ENCODE assay signal across 8 cellular contexts in the genomic region with DNA sequence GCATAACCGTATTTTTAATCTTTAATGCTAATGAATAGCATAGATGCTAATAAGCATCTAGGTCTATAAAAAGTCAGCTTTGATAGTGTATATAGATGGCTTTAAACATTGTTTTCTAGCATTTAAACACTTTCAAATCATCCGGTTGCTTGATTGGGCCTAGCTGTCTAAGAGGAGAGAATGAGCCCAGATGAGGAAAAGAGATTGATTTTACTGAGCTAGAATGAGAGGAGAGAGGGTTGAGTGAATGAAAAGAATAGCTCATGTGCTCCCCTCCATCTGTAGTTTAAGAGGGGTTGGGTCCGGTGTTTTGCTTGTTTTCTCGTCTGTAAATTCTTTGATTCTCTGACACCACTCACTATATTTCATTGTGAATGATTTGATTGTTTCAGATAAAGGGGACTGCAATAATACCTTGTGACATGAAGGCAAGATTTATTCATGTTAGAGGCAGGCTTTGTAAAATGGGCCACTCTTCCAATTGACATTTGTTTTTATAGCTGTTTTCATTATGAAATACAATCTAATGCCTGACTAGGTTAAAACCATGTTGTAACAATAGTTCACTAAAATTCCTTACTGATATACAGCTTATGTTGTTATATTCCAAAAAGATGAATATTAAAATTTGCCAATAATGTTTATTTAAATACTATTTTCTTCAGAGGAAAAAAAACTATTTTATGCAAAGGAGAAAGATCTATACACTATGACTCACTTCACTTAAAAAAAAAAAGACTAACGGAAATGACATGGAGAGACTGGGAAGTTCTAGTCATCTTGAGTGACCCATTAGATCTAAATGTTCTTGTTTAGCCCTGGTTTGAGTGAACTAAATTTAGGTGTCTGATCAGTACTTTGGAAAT. TPM values are rescaled to one million over a fixed set of nuclear protein-coding genes. Genes with fewer than 3 reads are reported as not detected.
DNase-seq lines count a peak whose midpoint lies in the region; ATAC-seq, FAIRE-seq and TF ChIP-seq lines count a peak whose summit lies in the region.

No MANE protein-coding gene starts in this region.

- peak; percentile 78 for FAIRE-seq in endothelial cell of umbilical vein (lab: Jason Lieb, UNC)

- H3K9ac ChIP-seq in endothelial cell of umbilical vein (replicated peaks; ENCODE audit: extremely low read depth, insufficient read depth, low read length) (peak overlapping the region; percentile 85), parathyroid adenoma (no peak overlapping the region)

- H3K9me3 ChIP-seq in endothelial cell of umbilical vein (replicated peaks; ENCODE audit: control insufficient read depth, insufficient read depth, low read length) = no peaks in the 10 kb centered on the region
- H3K9me3 ChIP-seq in parathyroid adenoma (ENCODE audit: control insufficient read depth, low read length) = no peaks in the 10 kb centered on the region

- CTCF ChIA-PET in RWPE1 (lab: Yijun Ruan, JAX) (interaction anchor here (0.6 to 0.7 kb wide), 5 partner anchors 34 to 337 kb away, joined by 3 to 4 read pairs (median 3); no protein-coding TSS in a partner anchor), endothelial cell of umbilical vein (lab: Charles Lee) (interaction anchor here (1.0 to 8.7 kb wide), 17 partner anchors 10 to 71 kb away, joined by 3 to 133 read pairs (median 7); no protein-coding TSS in a partner anchor)

- POLR2A ChIA-PET in RWPE1 (lab: Yijun Ruan, JAX; ENCODE audit: low non-redundant PET) = interaction anchor here (0.6 to 1.0 kb wide), 2 partner anchors 20 to 297 kb away, joined by 3 to 4 read pairs; no protein-coding TSS in a partner anchor
- POLR2A ChIA-PET in endothelial cell of umbilical vein (lab: Charles Lee) = interaction anchor here (0.6 to 2.6 kb wide), 8 partner anchors 13 to 247 kb away, joined by 3 to 16 read pairs (median 4); no protein-coding TSS in a partner anchor

- H3K9me1 ChIP-seq in endothelial cell of umbilical vein (replicated peaks; ENCODE audit: control insufficient read depth, extremely low read depth, insufficient read depth, low read length) = no peaks in the 10 kb centered on the region

- H3K79me2 ChIP-seq in endothelial cell of umbilical vein (ENCODE audit: control insufficient read depth, insufficient read depth, low read length) = peaks cover 79% of the 10 kb centered on the region
- peaks cover 62% of the 10 kb centered on the region for H3K79me2 ChIP-seq in parathyroid adenoma

- DNase-seq in EH (ENCODE audit: low read depth) = peak; percentile 78
- peak; percentile 63 for DNase-seq in RWPE1 (ENCODE audit: low spot score)
- DNase-seq in endothelial cell of umbilical vein (ENCODE audit: low read depth, low spot score) = peak; percentile 84
- DNase-seq in posterior vena cava (ENCODE audit: low spot score) = no peak
- DNase-seq in NCI-H2081 treated with DMSO at 0.1 percent for 48 hours (lab: John Stamatoyannopoulos, UW) = no peak

- H3K27ac ChIP-seq in RWPE1 (no peak overlapping the region), endothelial cell of umbilical vein (ENCODE audit: insufficient read depth, low read depth, low read length) (peak overlapping the region; percentile 97), parathyroid adenoma (no peak overlapping the region)

- ATAC-seq in HG03520 (IDR thresholded peaks at IDR 0.05; ENCODE audit: unreplicated experiment) = no peak
- ATAC-seq in GM18519 (IDR thresholded peaks at IDR 0.05; ENCODE audit: low FRiP score, unreplicated experiment) = no peak

- no peak overlapping the region for H2AFZ ChIP-seq in endothelial cell of umbilical vein (ENCODE audit: low read depth, low read length)
- no peak overlapping the region for H2AFZ ChIP-seq in parathyroid adenoma

- BruUV-seq in endothelial cell of umbilical vein (replicated peaks; lab: Mats Ljungman, UMichigan) = TSS peak; percentile 66

- no peaks in the 10 kb centered on the region for H4K20me1 ChIP-seq in endothelial cell of umbilical vein (replicated peaks; ENCODE audit: control insufficient read depth, extremely low read depth, insufficient read depth, low read length)

- TF ChIP-seq CTCF in RWPE1 (conservative IDR thresholded peaks at IDR 0.05; ENCODE audit: low read depth) (no peak), endothelial cell of umbilical vein (IDR thresholded peaks at IDR 0.05; ENCODE audit: extremely low read depth in 1 of 2, insufficient read depth in 1 of 2, low read depth in 1 of 2, low read length in 2 of 2) (no peak), parathyroid adenoma (IDR thresholded peaks at IDR 0.05) (no peak)

- H3K36me3 ChIP-seq in endothelial cell of umbilical vein (ENCODE audit: control insufficient read depth in 2 of 2, extremely low read depth in 1 of 2, insufficient read depth in 2 of 2, low read length in 2 of 2) = peaks cover 0 to 2% of the 10 kb centered on the region in 2 experiments
- H3K36me3 ChIP-seq in parathyroid adenoma (ENCODE audit: control insufficient read depth, insufficient read depth, low read length) = no peaks in the 10 kb centered on the region

- H3K4me3 ChIP-seq in endothelial cell of umbilical vein (replicated peaks in 1 of 3; ENCODE audit: insufficient read depth in 1 of 3, low read depth in 1 of 3, low read length in 3 of 3) (peak overlapping the region; percentile 35 to 97 (median 88)), parathyroid adenoma (ENCODE audit: low read depth, low read length) (peak overlapping the region; percentile 83)

- no peaks in the 10 kb centered on the region for H3K27me3 ChIP-seq in endothelial cell of umbilical vein (ENCODE audit: control insufficient read depth in 2 of 2, insufficient read depth in 2 of 2, low read length in 2 of 2)
- no peaks in the 10 kb centered on the region for H3K27me3 ChIP-seq in parathyroid adenoma (ENCODE audit: control insufficient read depth, insufficient read depth, low read length)

- dilution Hi-C loops in endothelial cell of umbilical vein (cut with MboI; ENCODE audit: extremely low pct_ligation_motif_present, low sequenced_read_pairs) = no loop called here

- H3K4me1 ChIP-seq in endothelial cell of umbilical vein (ENCODE audit: control insufficient read depth, extremely low read depth, insufficient read depth, low read length) = peaks cover 38% of the 10 kb centered on the region
- H3K4me1 ChIP-seq in parathyroid adenoma = peaks cover 17% of the 10 kb centered on the region

- intact Hi-C loops in endothelial cell of umbilical vein (cut with micrococcal nuclease) (loop anchor here (1.0 kb wide), 2 partner anchors 10 to 48 kb away; no protein-coding TSS in a partner anchor), posterior vena cava (cut with DNase I) (no loop called here)

- TF ChIP-seq POLR2A in endothelial cell of umbilical vein (IDR thresholded peaks at IDR 0.05; ENCODE audit: low read depth, low read length) = no peak

- H3K4me2 ChIP-seq in endothelial cell of umbilical vein (ENCODE audit: insufficient read depth, low read length) = peak overlapping the region; percentile 97
- H3K4me2 ChIP-seq in parathyroid adenoma (ENCODE audit: low read length) = peak overlapping the region; percentile 73

TF ChIP-seq in endothelial cell of umbilical vein, 7 proteins besides CTCF, POLR2A, EP300 and RAD21:
- TF ChIP-seq, protein P1, sequence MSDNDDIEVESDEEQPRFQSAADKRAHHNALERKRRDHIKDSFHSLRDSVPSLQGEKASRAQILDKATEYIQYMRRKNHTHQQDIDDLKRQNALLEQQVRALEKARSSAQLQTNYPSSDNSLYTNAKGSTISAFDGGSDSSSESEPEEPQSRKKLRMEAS (IDR thresholded peaks at IDR 0.05; ENCODE audit: insufficient read depth, insufficient read length) = no peak
- peak; percentile 92 for TF ChIP-seq JUN (IDR thresholded peaks at IDR 0.05; ENCODE audit: borderline replicate concordance, insufficient read depth, insufficient read length, low read depth)
- peak; percentile 15 for TF ChIP-seq GATA2 (IDR thresholded peaks at IDR 0.05; ENCODE audit: insufficient read depth, insufficient read length, low read depth, low read length)
- TF ChIP-seq MYC (IDR thresholded peaks at IDR 0.05; ENCODE audit: low read depth, low read length) = no peak
- no peak for TF ChIP-seq EZH2 (IDR thresholded peaks at IDR 0.05; ENCODE audit: borderline replicate concordance, low read depth, low read length, severe bottlenecking)
- peak; percentile 36 for TF ChIP-seq POLR2AphosphoS5 (IDR thresholded peaks at IDR 0.05; ENCODE audit: insufficient read depth, low read depth, low read length)
- TF ChIP-seq FOS (IDR thresholded peaks at IDR 0.05; ENCODE audit: borderline replicate concordance, insufficient read depth, low read length) = peak; percentile 96

RNA-seq across cellular contexts. Expression of a gene that starts 3.2 kb away (rescaled TPM):
- total RNA-seq in endothelial cell of umbilical vein = 57.7 and 64.3 TPM in 2 replicates
- polyA plus RNA-seq in endothelial cell of umbilical vein = 38.9 and 41.1 TPM in 2 replicates
- polyA plus RNA-seq in endothelial cell of umbilical vein (2011; cell fraction: cytosol; rRNA removed) = 46.3 and 46.5 TPM in 2 replicates
- polyA plus RNA-seq in endothelial cell of umbilical vein (2011; cell fraction: nucleus; rRNA removed) = 67.9 and 82.7 TPM in 2 replicates
- 54.6 and 69.0 TPM in 2 replicates for polyA plus RNA-seq in endothelial cell of umbilical vein (2012)
- 38.9 and 47.4 TPM in 2 replicates for polyA minus RNA-seq in endothelial cell of umbilical vein
- 14.3 TPM for polyA minus RNA-seq in endothelial cell of umbilical vein (2011; cell fraction: cytosol; rRNA and poly(A)+ RNA removed)
- polyA minus RNA-seq in endothelial cell of umbilical vein (2011; cell fraction: nucleus; rRNA and poly(A)+ RNA removed) = 40.9 and 46.0 TPM in 2 replicates
- 10 to 100 TPM; 23.5 to 43.6 TPM for total RNA-seq in posterior vena cava

Comparison
In these comparisons a context has a peak if more than half of its experiments do, and no peak if none do; other contexts are left out.
1. DNase-seq: peak in EH (single experiment), RWPE1 (single experiment) and endothelial cell of umbilical vein (single experiment); none in posterior vena cava (single experiment) and NCI-H2081 treated with DMSO at 0.1 percent for 48 hours (single experiment).